ENCODE assay signal across 25 cellular contexts in genomic region chr10:94065344-94065743, GRCh38.
DNase-seq lines count a peak whose midpoint lies in the region; ATAC-seq and TF ChIP-seq lines count a peak whose summit lies in the region.
"Had no signal": no experiment of that assay in that cellular context is flagged by ENCODE, and none has a peak within 500 bp of the region (broad histone marks: within the 10 kb centered on the region; RNA-seq: fewer than 3 reads in every experiment).

No MANE protein-coding gene starts in this region.

- ATAC-seq in GM21576 (IDR thresholded peaks at IDR 0.05; ENCODE audit: unreplicated experiment) (no peak), GM21447 (IDR thresholded peaks at IDR 0.05; ENCODE audit: unreplicated experiment) (no peak)
- ATAC-seq: naive thymus-derived CD4-positive, alpha-beta T cell; PC-3; stimulated activated naive CD8-positive, alpha-beta T cell treated with anti-CD3 and anti-CD28 coated beads, Interleukin-15, Interleukin-2, amounts not matched to agents 100 U/mL and 50 U/mL, for 24 hours; T-cell had no signal

- H3K79me1 ChIP-seq in mesendoderm (ENCODE audit: low read length): no peaks in the 10 kb centered on the region

- no peak overlapping the region for H3K9ac ChIP-seq in mesendoderm (ENCODE audit: low read length)
- H3K9ac ChIP-seq: BLaER1 treated with 17β-estradiol and CSF1 and Interleukin-3, amounts not matched to agents 10 nM and 100 nM had no signal

- H3K27ac ChIP-seq in Peyer's patch (peak overlapping the region in 3 of 4 donors; percentile 20 to 67 (median 60)), hepatocyte (peak overlapping the region; percentile 72), mesendoderm (ENCODE audit: low read depth, low read length) (no peak overlapping the region), coronary artery (no peak overlapping the region)
- H3K27ac ChIP-seq: BLaER1 treated with 17β-estradiol and CSF1 and Interleukin-3, amounts not matched to agents 10 nM and 100 nM; SJCRH30; tibial nerve had no signal

- H3K27me3 ChIP-seq in Peyer's patch: no peaks in the 10 kb centered on the region
- no peaks in the 10 kb centered on the region for H3K27me3 ChIP-seq in hepatocyte
- H3K27me3 ChIP-seq in mesendoderm (ENCODE audit: insufficient read depth, low read length, poor library complexity): no peaks in the 10 kb centered on the region
- H3K27me3 ChIP-seq: BLaER1 treated with 17β-estradiol and CSF1 and Interleukin-3, amounts not matched to agents 10 nM and 100 nM; SJCRH30; tibial nerve had no signal

- H4K5ac ChIP-seq in mesendoderm (ENCODE audit: low read length): no peak overlapping the region

- no peak overlapping the region for H2AFZ ChIP-seq in hepatocyte

- H2BK5ac ChIP-seq in mesendoderm (ENCODE audit: low read length): no peak overlapping the region

- WGBS in hepatocyte (ENCODE audit: low lambda C conversion rate, missing lambda C conversion rate): 52% methylated on average over 3 of the region's 3 CpGs
- no CpG with 5 or more reads among the region's 3 CpGs for WGBS in mesendoderm (ENCODE audit: extremely low coverage, insufficient coverage, low lambda C conversion rate)

- H3K79me2 ChIP-seq in hepatocyte (peaks cover 12% of the 10 kb centered on the region), mesendoderm (ENCODE audit: control insufficient read depth, insufficient read depth, low read length) (no peaks in the 10 kb centered on the region)

- H3K4me3 ChIP-seq in Peyer's patch: no peak overlapping the region
- no peak overlapping the region for H3K4me3 ChIP-seq in hepatocyte
- H3K4me3 ChIP-seq in mesendoderm (ENCODE audit: low read length): no peak overlapping the region
- no peak overlapping the region for H3K4me3 ChIP-seq in coronary artery
- H3K4me3 ChIP-seq: BLaER1 treated with 17β-estradiol and CSF1 and Interleukin-3, amounts not matched to agents 10 nM and 100 nM; SJCRH30; tibial nerve had no signal

- no peak overlapping the region for H2BK15ac ChIP-seq in mesendoderm (replicated peaks; ENCODE audit: low read depth)

- H3K56ac ChIP-seq in mesendoderm (ENCODE audit: low read length): no peak overlapping the region

- H2BK120ac ChIP-seq in mesendoderm (ENCODE audit: low read depth, low read length): no peak overlapping the region

- H3K4me2 ChIP-seq in hepatocyte (no peak overlapping the region), mesendoderm (ENCODE audit: low read length) (no peak overlapping the region)
- H3K4me2 ChIP-seq: BLaER1 treated with 17β-estradiol and CSF1 and Interleukin-3, amounts not matched to agents 10 nM and 100 nM had no signal

- no peak overlapping the region for H3K18ac ChIP-seq in mesendoderm (ENCODE audit: low read length)

- H3K9me3 ChIP-seq in Peyer's patch (no peaks in the 10 kb centered on the region), hepatocyte (ENCODE audit: low read depth) (no peaks in the 10 kb centered on the region)
- H3K9me3 ChIP-seq: BLaER1 treated with 17β-estradiol and CSF1 and Interleukin-3, amounts not matched to agents 10 nM and 100 nM; SJCRH30; tibial nerve had no signal

- H3K9me2 ChIP-seq in hepatocyte (replicated peaks; ENCODE audit: insufficient read depth): no peaks in the 10 kb centered on the region

- no peak overlapping the region for H4K8ac ChIP-seq in mesendoderm (ENCODE audit: low read depth, low read length)

- peak; percentile 2 for DNase-seq in NCI-H2171 treated with DMSO at 0.1 percent for 48 hours (lab: John Stamatoyannopoulos, UW)
- DNase-seq in NCI-H2171 (lab: John Stamatoyannopoulos, UW): no peak
- DNase-seq in Peyer's patch: no peak
- peak; percentile 30 for DNase-seq in hepatocyte (ENCODE audit: low spot score)
- DNase-seq in mesendoderm: no peak
- DNase-seq in coronary artery (ENCODE audit: low spot score): no peak
- DNase-seq: activated CD4-positive, alpha-beta T cell treated with anti-CD3 and anti-CD28 coated beads, Interleukin-2, amount 50 U/mL, for 1 hour; Calu3; cerebellar nuclear complex; effector CD4-positive, alpha-beta T cell; kidney glomerular epithelial cell; mesenchymal stem cell; naive thymus-derived CD4-positive, alpha-beta T cell; NCI-H1694; NCI-H774; PC-3; SJCRH30; stimulated activated CD4-positive, alpha-beta T cell treated with anti-CD3 and anti-CD28 coated beads, Interleukin-12 subunit alpha, Interleukin-12 subunit beta, amount 100 ng/mL, for 4 hours; stimulated activated CD4-positive, alpha-beta T cell treated with anti-CD3 and anti-CD28 coated beads, Interleukin-4, amount 100 ng/mL, for 4 hours; stimulated activated naive CD8-positive, alpha-beta T cell treated with anti-CD3 and anti-CD28 coated beads, Interleukin-15, Interleukin-2, amounts not matched to agents 100 U/mL and 50 U/mL, for 24 hours; T-cell had no signal

- no peak overlapping the region for H3K4ac ChIP-seq in mesendoderm (ENCODE audit: low read depth, low read length)

- TF ChIP-seq POLR2A in Peyer's patch (IDR thresholded peaks at IDR 0.05): no peak

- TF ChIP-seq CTCF in Peyer's patch (IDR thresholded peaks at IDR 0.05) (no peak), hepatocyte (IDR thresholded peaks at IDR 0.05; ENCODE audit: poor library complexity) (no peak), coronary artery (IDR thresholded peaks at IDR 0.05) (no peak)

- no peak overlapping the region for H3K23ac ChIP-seq in mesendoderm (ENCODE audit: low read length)

- H3K36me3 ChIP-seq in Peyer's patch (no peaks in the 10 kb centered on the region), hepatocyte (replicated peaks; ENCODE audit: insufficient read depth, low read depth) (no peaks in the 10 kb centered on the region), mesendoderm (ENCODE audit: control insufficient read depth, insufficient read depth, low read length) (no peaks in the 10 kb centered on the region)
- H3K36me3 ChIP-seq: BLaER1 treated with 17β-estradiol and CSF1 and Interleukin-3, amounts not matched to agents 10 nM and 100 nM; SJCRH30; tibial nerve had no signal

- H3K4me1 ChIP-seq in Peyer's patch (peaks cover 0 to 23% (median 2%) of the 10 kb centered on the region in 4 donors), hepatocyte (ENCODE audit: insufficient read depth) (peaks cover 8% of the 10 kb centered on the region), mesendoderm (ENCODE audit: control insufficient read depth, low read depth, low read length) (no peaks in the 10 kb centered on the region)
- H3K4me1 ChIP-seq: BLaER1 treated with 17β-estradiol and CSF1 and Interleukin-3, amounts not matched to agents 10 nM and 100 nM had no signal

- no peak overlapping the region for H2AK5ac ChIP-seq in mesendoderm (ENCODE audit: low read length)

- no peaks in the 10 kb centered on the region for H4K20me1 ChIP-seq in hepatocyte (ENCODE audit: insufficient read depth, poor library complexity, severe bottlenecking)
- H4K20me1 ChIP-seq: BLaER1 treated with 17β-estradiol and CSF1 and Interleukin-3, amounts not matched to agents 10 nM and 100 nM had no signal

Comparison
In these comparisons a context has a peak if more than half of its experiments do, and no peak if none do; other contexts are left out.
1. DNase-seq: peak in NCI-H2171 treated with DMSO at 0.1 percent for 48 hours (single experiment) and hepatocyte (single experiment); none in NCI-H2171 (single experiment), Peyer's patch (0 of 3), mesendoderm (single experiment) and coronary artery (single experiment).
2. H3K27ac ChIP-seq: peak in Peyer's patch (3 of 4) and hepatocyte (single experiment); none in mesendoderm (single experiment) and coronary artery (0 of 2).